Comparison of ENCODE assay signal across 1 cellular context in genomic region chr2:241965931-241966412, GRCh38.
TF ChIP-seq lines count a peak whose summit lies in the region.

No MANE protein-coding gene starts in this region.

TF ChIP-seq in K562, 482 proteins besides CTCF, POLR2A, EP300 and RAD21 (continued from another document):
- TF ChIP-seq SRSF3 (IDR thresholded peaks at IDR 0.05; ENCODE audit: insufficient read depth, low read length), result no peak
- TF ChIP-seq HNRNPL (IDR thresholded peaks at IDR 0.05; ENCODE audit: low read depth, low read length), result no peak
- TF ChIP-seq FOS (IDR thresholded peaks at IDR 0.05; ENCODE audit: extremely low read depth, insufficient read length), result peak; percentile 13
- TF ChIP-seq ZNF175 (CRISPR knock-in tag; IDR thresholded peaks at IDR 0.05; ENCODE audit: low read depth), result no peak
- TF ChIP-seq ARID1B (IDR thresholded peaks at IDR 0.05), result peak; percentile 62
- TF ChIP-seq, protein P1, sequence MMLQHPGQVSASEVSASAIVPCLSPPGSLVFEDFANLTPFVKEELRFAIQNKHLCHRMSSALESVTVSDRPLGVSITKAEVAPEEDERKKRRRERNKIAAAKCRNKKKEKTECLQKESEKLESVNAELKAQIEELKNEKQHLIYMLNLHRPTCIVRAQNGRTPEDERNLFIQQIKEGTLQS (IDR thresholded peaks at IDR 0.05), result peak; percentile 94
- TF ChIP-seq, protein P1 (CRISPR knock-in tag; conservative IDR thresholded peaks at IDR 0.05), result no peak; the same call in 1 of the 2 replicates
- TF ChIP-seq RBM14 (IDR thresholded peaks at IDR 0.05; ENCODE audit: borderline replicate concordance, insufficient read depth, low read depth, low read length), result no peak
- peak; percentile 21; the same call in 1 of the 2 replicates for TF ChIP-seq NFE2 (IDR thresholded peaks at IDR 0.05; ENCODE audit: low read depth)
